9 cellular contexts compared by ENCODE assay signal in the genomic region with DNA sequence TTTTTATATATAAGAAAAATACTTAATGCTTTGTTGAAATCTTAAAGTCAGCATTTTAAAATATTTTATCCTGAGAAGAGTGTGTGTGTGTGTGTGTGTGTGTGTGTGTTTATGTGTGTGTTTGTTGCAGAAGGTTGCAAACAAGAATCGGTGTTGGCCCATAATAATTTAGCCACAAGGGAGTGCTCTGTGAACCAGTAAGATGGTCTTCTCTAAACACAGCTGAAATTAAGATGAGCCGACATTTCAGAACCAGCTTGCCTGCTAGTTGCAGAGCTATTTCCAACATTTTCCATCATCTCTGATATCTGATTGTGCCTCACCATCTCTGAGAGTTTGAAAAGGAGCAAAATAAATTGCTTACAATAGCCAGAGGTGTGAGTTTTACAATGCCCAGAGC.
DNase-seq lines count a peak whose midpoint lies in the region; ATAC-seq, FAIRE-seq and TF ChIP-seq lines count a peak whose summit lies in the region.
"Had no signal": no experiment of that assay in that cellular context is flagged by ENCODE, and none has a peak within 500 bp of the region (broad histone marks: within the 10 kb centered on the region; RNA-seq: fewer than 3 reads in every experiment).

No MANE protein-coding gene starts in this region.

- CTCF ChIA-PET in PC-9 (lab: Charles Lee), result interaction anchor here (0.6 kb wide), 1 partner anchor 12 kb away, joined by 3 read pairs; no protein-coding TSS in a partner anchor

- H2AFZ ChIP-seq in PC-9, result no peak overlapping the region

- no peaks in the 10 kb centered on the region for H3K9me3 Mint-ChIP-seq in activated naive CD8-positive, alpha-beta T cell treated with anti-CD3 and anti-CD28 coated beads, Interleukin-2, amount 50 U/mL, for 24 hours
- H3K9me3 Mint-ChIP-seq in naive thymus-derived CD8-positive, alpha-beta T cell, result no peaks in the 10 kb centered on the region
- no peaks in the 10 kb centered on the region for H3K9me3 Mint-ChIP-seq in nephron progenitor cell

- no peaks in the 10 kb centered on the region for H3K9me2 ChIP-seq in PC-9 (ENCODE audit: insufficient read depth)

- no peak for DNase-seq in GM06990 (ENCODE audit: extremely low read depth, insufficient read length)
- DNase-seq in HFF-Myc (ENCODE audit: extremely low read depth, low read depth), result no peak
- no peak for DNase-seq in activated naive CD8-positive, alpha-beta T cell treated with anti-CD3 and anti-CD28 coated beads, Interleukin-2, amount 50 U/mL, for 24 hours
- DNase-seq in naive thymus-derived CD8-positive, alpha-beta T cell, result no peak
- no peak for DNase-seq in nephron progenitor cell
- DNase-seq in NCI-H1694 treated with DMSO at 0.1 percent for 48 hours (lab: John Stamatoyannopoulos, UW), result no peak
- no peak for DNase-seq in PC-9
- DNase-seq in frontal cortex (ENCODE audit: low spot score in 2 of 2), result no peak

- TF ChIP-seq CTCF in GM06990 (IDR thresholded peaks at IDR 0.05; ENCODE audit: insufficient read depth, low read length, poor library complexity, severe bottlenecking), result peak; percentile 16
- TF ChIP-seq CTCF in HFF-Myc (IDR thresholded peaks at IDR 0.05; ENCODE audit: low read depth, low read length, missing control alignments), result peak; percentile 4
- TF ChIP-seq CTCF in nephron progenitor cell (IDR thresholded peaks at IDR 0.05), result no peak
- no peak for TF ChIP-seq CTCF in PC-9 (conservative IDR thresholded peaks at IDR 0.05)

- H3K79me2 ChIP-seq in PC-9 (ENCODE audit: low read depth), result no peaks in the 10 kb centered on the region

- H3K27ac Mint-ChIP-seq in activated naive CD8-positive, alpha-beta T cell treated with anti-CD3 and anti-CD28 coated beads, Interleukin-2, amount 50 U/mL, for 24 hours, result peak overlapping the region; percentile 95
- H3K27ac Mint-ChIP-seq in naive thymus-derived CD8-positive, alpha-beta T cell, result peak overlapping the region in 9 of 10 donors; percentile 31 to 96 (median 92)
- H3K27ac Mint-ChIP-seq in nephron progenitor cell, result no peak overlapping the region

- no peak for FAIRE-seq in frontal cortex (lab: Jason Lieb, UNC)

- no peaks in the 10 kb centered on the region for H3K27me3 Mint-ChIP-seq in activated naive CD8-positive, alpha-beta T cell treated with anti-CD3 and anti-CD28 coated beads, Interleukin-2, amount 50 U/mL, for 24 hours
- no peaks in the 10 kb centered on the region for H3K27me3 Mint-ChIP-seq in naive thymus-derived CD8-positive, alpha-beta T cell
- H3K27me3 Mint-ChIP-seq in nephron progenitor cell (ENCODE audit: low read depth, poor library complexity), result no peaks in the 10 kb centered on the region

- POLR2A ChIA-PET in naive thymus-derived CD8-positive, alpha-beta T cell (lab: Charles Lee), result interaction anchor here (1.6 kb wide), 1 partner anchor 39 kb away, joined by 4 read pairs; no protein-coding TSS in a partner anchor
- POLR2A ChIA-PET in PC-9 (lab: Charles Lee; ENCODE audit: unreplicated experiment), result no interaction called here

- H3K4me2 ChIP-seq in PC-9, result no peak overlapping the region

- H3K4me3 Mint-ChIP-seq in activated naive CD8-positive, alpha-beta T cell treated with anti-CD3 and anti-CD28 coated beads, Interleukin-2, amount 50 U/mL, for 24 hours, result peak overlapping the region; percentile 66
- peak overlapping the region in 5 of 10 donors; percentile 58 to 73 (median 59) for H3K4me3 Mint-ChIP-seq in naive thymus-derived CD8-positive, alpha-beta T cell
- H3K4me3 Mint-ChIP-seq in nephron progenitor cell, result no peak overlapping the region

- no peaks in the 10 kb centered on the region for H3K4me1 ChIP-seq in PC-9 (replicated peaks; ENCODE audit: insufficient read depth)

- intact Hi-C loops in PC-9 (cut with micrococcal nuclease; ENCODE audit: unreplicated experiment), result no loop called here

- H3F3A ChIP-seq in PC-9 (ENCODE audit: insufficient read depth, low read depth), result no peaks in the 10 kb centered on the region

- H3K36me3 ChIP-seq in GM06990 (ENCODE audit: control insufficient read depth, insufficient read depth, low read length), result 0 out of 2 replicates have a peak, but pooled peaks cover 1% of the 10 kb centered on the region
- no peaks in the 10 kb centered on the region for H3K36me3 ChIP-seq in PC-9 (ENCODE audit: low read depth)
- H3K36me3 ChIP-seq: thoracic aorta had no signal

- no TSS peak for BruUV-seq in PC-9 (replicated peaks; lab: Mats Ljungman, UMichigan)

- H3K27me3 ChIP-seq in GM06990 (replicated peaks; ENCODE audit: control insufficient read depth, insufficient read depth, low read length) (no peaks in the 10 kb centered on the region), PC-9 (ENCODE audit: insufficient read depth, low read depth) (no peaks in the 10 kb centered on the region)

- H3K4me3 ChIP-seq in GM06990 (replicated peaks; ENCODE audit: low read depth, low read length), result no peak overlapping the region
- no peak overlapping the region for H3K4me3 ChIP-seq in HFF-Myc (replicated peaks; ENCODE audit: low read depth, low read length)
- no peak overlapping the region for H3K4me3 ChIP-seq in PC-9
- H3K4me3 ChIP-seq: thoracic aorta had no signal

- H3K36me3 Mint-ChIP-seq in activated naive CD8-positive, alpha-beta T cell treated with anti-CD3 and anti-CD28 coated beads, Interleukin-2, amount 50 U/mL, for 24 hours (ENCODE audit: low read depth), result peaks cover 29% of the 10 kb centered on the region
- H3K36me3 Mint-ChIP-seq in naive thymus-derived CD8-positive, alpha-beta T cell, result peaks cover 21 to 32% (median 29%) of the 10 kb centered on the region in 3 donors
- H3K36me3 Mint-ChIP-seq in nephron progenitor cell (ENCODE audit: low read depth), result peaks cover 30% of the 10 kb centered on the region

- H3K9me3 ChIP-seq in PC-9 (ENCODE audit: insufficient read depth, low read depth), result no peaks in the 10 kb centered on the region
- H3K9me3 ChIP-seq: thoracic aorta had no signal

- ATAC-seq in activated naive CD8-positive, alpha-beta T cell treated with anti-CD3 and anti-CD28 coated beads, Interleukin-2, amount 50 U/mL, for 24 hours, result no peak
- ATAC-seq in naive thymus-derived CD8-positive, alpha-beta T cell, result no peak

- no peaks in the 10 kb centered on the region for H4K20me1 ChIP-seq in PC-9 (ENCODE audit: insufficient read depth)

- H3K27ac ChIP-seq in PC-9, result no peak overlapping the region
- H3K27ac ChIP-seq: thoracic aorta had no signal

- peaks cover 79% of the 10 kb centered on the region for H3K4me1 Mint-ChIP-seq in activated naive CD8-positive, alpha-beta T cell treated with anti-CD3 and anti-CD28 coated beads, Interleukin-2, amount 50 U/mL, for 24 hours
- peaks cover 35 to 85% (median 53%) of the 10 kb centered on the region in 4 donors for H3K4me1 Mint-ChIP-seq in naive thymus-derived CD8-positive, alpha-beta T cell
- H3K4me1 Mint-ChIP-seq in nephron progenitor cell, result peaks cover 11% of the 10 kb centered on the region

Comparison
In these comparisons a context has a peak if more than half of its experiments do, and no peak if none do; other contexts are left out.
1. CTCF ChIP-seq: peak in GM06990 (single experiment) and HFF-Myc (single experiment); none in nephron progenitor cell (single experiment) and PC-9 (single experiment).